ENCODE assay signal across 20 cellular contexts in the genomic region with DNA sequence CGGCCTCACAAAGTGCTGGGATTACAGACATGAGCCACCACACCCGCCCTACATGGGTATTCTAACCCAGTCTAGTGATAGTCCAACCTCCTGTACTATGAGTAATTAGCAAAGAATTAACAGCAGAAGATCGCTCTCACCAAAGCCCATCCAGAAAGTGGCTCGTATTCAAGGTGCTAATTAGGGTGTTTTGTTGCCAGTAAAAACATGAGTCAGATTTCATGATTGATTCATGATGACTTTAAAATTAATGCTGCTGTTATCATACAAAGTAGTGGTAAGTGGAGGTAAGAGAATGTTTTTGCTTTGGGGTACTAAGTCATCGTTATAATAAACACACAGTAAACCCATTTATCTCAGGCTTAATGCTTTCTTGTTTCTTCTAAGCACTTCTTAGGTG.
"Had no signal": no experiment of that assay in that cellular context is flagged by ENCODE, and none has a peak within 500 bp of the region (broad histone marks: within the 10 kb centered on the region; RNA-seq: fewer than 3 reads in every experiment).

No MANE protein-coding gene starts in this region.

- DNase-seq: activated CD4-positive, alpha-beta T cell treated with anti-CD3 and anti-CD28 coated beads for 48 hours; activated CD4-positive, alpha-beta T cell treated with anti-CD3 and anti-CD28 coated beads, Interleukin-2, amount 50 U/mL, for 48 hours; activated CD4-positive, CD25-positive, alpha-beta regulatory T cell treated with anti-CD3 and anti-CD28 coated beads, Interleukin-2, amount 50 U/mL, for 72 hours; activated CD8-positive, alpha-beta memory T cell treated with anti-CD3 and anti-CD28 coated beads, Interleukin-2, amount 10 ng/mL, durations not matched to agents 7 days and 5 days; activated effector memory CD4-positive, alpha-beta T cell treated with Interleukin-2 at 50 U/mL for 16 hours; activated naive CD4-positive, alpha-beta T cell; activated T-cell treated with anti-CD3 and anti-CD28 coated beads, Interleukin-2, amount 50 U/mL, for 24 hours; aorta; Karpas-422; NCI-H146; NCI-H187 treated with DMSO at 0.1 percent for 48 hours; NCI-H2081 treated with DMSO at 0.1 percent for 48 hours; NCI-H446; NCI-H524; NCI-H82; Peyer's patch; SHP77 had no signal

- H3K27me3 ChIP-seq: Peyer's patch, SJSA1 had no signal

- H3K4me3 ChIP-seq: K562, Peyer's patch, SJSA1 had no signal

- H3K4me1 ChIP-seq: Peyer's patch had no signal

- ATAC-seq: activated CD8-positive, alpha-beta memory T cell treated with anti-CD3 and anti-CD28 coated beads, Interleukin-2, amount 10 ng/mL, durations not matched to agents 7 days and 5 days; K562; WTC11 had no signal

- H3K27ac ChIP-seq: Peyer's patch, SJSA1 had no signal

- H3K36me3 ChIP-seq: Peyer's patch, SJSA1 had no signal

- H3K9me3 ChIP-seq: Peyer's patch, SJSA1 had no signal
